In genomic region chr15:52262364-52262763, GRCh38 we compare ENCODE assay signal across 10 cellular contexts. TPM values are rescaled to one million over a fixed set of nuclear protein-coding genes. Genes with fewer than 3 reads are reported as not detected.
DNase-seq lines count a peak whose midpoint lies in the region; ATAC-seq and TF ChIP-seq lines count a peak whose summit lies in the region.
"Had no signal": no experiment of that assay in that cellular context is flagged by ENCODE, and none has a peak within 500 bp of the region (broad histone marks: within the 10 kb centered on the region; RNA-seq: fewer than 3 reads in every experiment).

No MANE protein-coding gene starts in this region.

- H3K27ac ChIP-seq in heart left ventricle (peak overlapping the region in 11 of 12 donors; percentile 8 to 76 (median 49)), mesendoderm (ENCODE audit: low read depth, low read length) (peak overlapping the region; percentile 80), upper lobe of right lung (peak overlapping the region; percentile 68)

- peak overlapping the region; percentile 60 for H3K4ac ChIP-seq in mesendoderm (ENCODE audit: low read depth, low read length)

- H3K79me2 ChIP-seq in mesendoderm (ENCODE audit: control insufficient read depth, insufficient read depth, low read length): no peaks in the 10 kb centered on the region

- H3K56ac ChIP-seq in mesendoderm (ENCODE audit: low read length): peak overlapping the region; percentile 70

- H3K4me2 ChIP-seq in mesendoderm (ENCODE audit: low read length): no peak overlapping the region

- no peak overlapping the region for H2BK15ac ChIP-seq in mesendoderm (replicated peaks; ENCODE audit: low read depth)

- H3K79me1 ChIP-seq in mesendoderm (ENCODE audit: low read length): no peaks in the 10 kb centered on the region

- H2BK120ac ChIP-seq in mesendoderm (ENCODE audit: low read depth, low read length): peak overlapping the region; percentile 88

- H3K9me3 Mint-ChIP-seq in brain: no peaks in the 10 kb centered on the region

- 67 to 74% (median 69%) methylated on average over 5 of the region's 5 CpGs for WGBS in heart left ventricle, 4 donors
- no CpG with 5 or more reads among the region's 5 CpGs for WGBS in mesendoderm (ENCODE audit: extremely low coverage, insufficient coverage, low lambda C conversion rate)

- peak overlapping the region; percentile 73 for H3K18ac ChIP-seq in mesendoderm (ENCODE audit: low read length)

- intact Hi-C loops in heart left ventricle (cut with DNase I): no loop called here
- intact Hi-C loops in left ventricle myocardium superior (cut with micrococcal nuclease): no loop called here
- intact Hi-C loops in upper lobe of right lung (cut with DNase I): no loop called here

- TF ChIP-seq CTCF in heart left ventricle (IDR thresholded peaks at IDR 0.05) (no peak), brain (conservative IDR thresholded peaks at IDR 0.05) (no peak), upper lobe of right lung (IDR thresholded peaks at IDR 0.05) (no peak)

- DNase-seq in heart left ventricle (no peak), left ventricle myocardium superior (no peak), mesendoderm (peak; percentile 41), upper lobe of right lung (no peak), KBM-7 (no peak)
- DNase-seq: SHP77 treated with DMSO at 0.1 percent for 48 hours had no signal

- peaks cover 50% of the 10 kb centered on the region for H3K4me1 Mint-ChIP-seq in brain

- no peak for ATAC-seq in heart left ventricle
- no peak for ATAC-seq in left ventricle myocardium superior
- no peak for ATAC-seq in upper lobe of right lung
- no peak for ATAC-seq in HG03097 (IDR thresholded peaks at IDR 0.05; ENCODE audit: low FRiP score, unreplicated experiment)
- ATAC-seq in GM19397 (IDR thresholded peaks at IDR 0.05; ENCODE audit: unreplicated experiment): no peak

- H4K5ac ChIP-seq in mesendoderm (ENCODE audit: low read length): no peak overlapping the region

- H3K4me1 ChIP-seq in heart left ventricle: peaks cover 0 to 26% (median 16%) of the 10 kb centered on the region in 12 donors
- H3K4me1 ChIP-seq in mesendoderm (ENCODE audit: control insufficient read depth, low read depth, low read length): peaks cover 9% of the 10 kb centered on the region
- H3K4me1 ChIP-seq in upper lobe of right lung: peaks cover 16% of the 10 kb centered on the region

- no peak overlapping the region for H3K23ac ChIP-seq in mesendoderm (ENCODE audit: low read length)

- in situ Hi-C loops in KBM-7 (cut with MboI; ENCODE audit: low pct_unique_long_range_greater_than_20kb, low sequenced_read_pairs): loop anchor here (10.0 kb wide), 1 partner anchor 472 kb away; no protein-coding TSS in a partner anchor

- H2AK5ac ChIP-seq in mesendoderm (ENCODE audit: low read length): no peak overlapping the region

- H3K4me3 ChIP-seq in heart left ventricle (no peak overlapping the region), mesendoderm (ENCODE audit: low read length) (no peak overlapping the region), upper lobe of right lung (no peak overlapping the region)
- H3K4me3 ChIP-seq: ovary had no signal

- peaks cover 5% of the 10 kb centered on the region for H3K27me3 Mint-ChIP-seq in brain

- H4K8ac ChIP-seq in mesendoderm (ENCODE audit: low read depth, low read length): no peak overlapping the region

- H3K27ac Mint-ChIP-seq in brain: peak overlapping the region in 4 of 5 experiments; percentile 73 to 92 (median 82)

- no peaks in the 10 kb centered on the region for H3K36me3 Mint-ChIP-seq in brain

- H3K27me3 ChIP-seq in heart left ventricle (no peaks in the 10 kb centered on the region), mesendoderm (ENCODE audit: insufficient read depth, low read length, poor library complexity) (no peaks in the 10 kb centered on the region), upper lobe of right lung (no peaks in the 10 kb centered on the region)
- H3K27me3 ChIP-seq: ovary had no signal

- H3K9me3 ChIP-seq in heart left ventricle (no peaks in the 10 kb centered on the region), upper lobe of right lung (no peaks in the 10 kb centered on the region)
- H3K9me3 ChIP-seq: ovary had no signal

- TF ChIP-seq POLR2A in heart left ventricle (IDR thresholded peaks at IDR 0.05): no peak

- H3K4me3 Mint-ChIP-seq in brain: peak overlapping the region in 1 of 5 experiments; percentile 12

- H3K36me3 ChIP-seq in heart left ventricle: no peaks in the 10 kb centered on the region
- H3K36me3 ChIP-seq in mesendoderm (ENCODE audit: control insufficient read depth, insufficient read depth, low read length): no peaks in the 10 kb centered on the region
- peaks cover 8% of the 10 kb centered on the region for H3K36me3 ChIP-seq in upper lobe of right lung
- H3K36me3 ChIP-seq: ovary had no signal

- peak overlapping the region; percentile 34 for H2BK5ac ChIP-seq in mesendoderm (ENCODE audit: low read length)

- peak overlapping the region; percentile 9 for H3K9ac ChIP-seq in mesendoderm (ENCODE audit: low read length)

RNA-seq across cellular contexts. Expression of gene MYO5C, which starts 33.2 kb away (rescaled TPM):
- 1 to 10 TPM; 1.0 to 7.2 (median 3.4) TPM for total RNA-seq in heart left ventricle
- under 1 TPM; 0.89 to 0.95 TPM for polyA plus RNA-seq in heart left ventricle
- total RNA-seq in left ventricle myocardium superior: 2.1 TPM
- polyA plus RNA-seq in brain (ENCODE audit: insufficient read depth, low read depth, low replicate concordance): 1.1 TPM
- polyA plus RNA-seq in mesendoderm (2013, experiment 1 of 2): 7.4 TPM
- 8.0 TPM for polyA plus RNA-seq in mesendoderm (2013, experiment 2 of 2)
- 80.0 TPM for total RNA-seq in upper lobe of right lung
